ENCODE assay signal across 26 cellular contexts in genomic region chr1:17992800-17993199, GRCh38.
"Had no signal": no experiment of that assay in that cellular context is flagged by ENCODE, and none has a peak within 500 bp of the region (broad histone marks: within the 10 kb centered on the region; RNA-seq: fewer than 3 reads in every experiment).

No MANE protein-coding gene starts in this region.

- FAIRE-seq: endometrium, islet of Langerhans, keratinocyte had no signal

- H3K9me3 ChIP-seq: colonic mucosa, esophagus squamous epithelium, gastrocnemius medialis, heart right ventricle, left lung, lower lobe of right lung had no signal

- H3K9me3 Mint-ChIP-seq: dendritic cell treated with granulocyte-macrophage colony-stimulating factor and Interleukin-4, amounts not matched to agents 40 ng/mL and 50 ng/mL, for 4 days; effector memory CD8-positive, alpha-beta T cell; endodermal cell had no signal

- H3K27ac Mint-ChIP-seq: dendritic cell treated with granulocyte-macrophage colony-stimulating factor and Interleukin-4, amounts not matched to agents 40 ng/mL and 50 ng/mL, for 4 days; effector memory CD8-positive, alpha-beta T cell; endodermal cell had no signal

- ATAC-seq: effector memory CD8-positive, alpha-beta T cell; esophagus mucosa; gastrocnemius medialis; heart right ventricle; left cardiac atrium; left lung; left ventricle myocardium superior; lower lobe of right lung had no signal

- H3K27me3 ChIP-seq: colonic mucosa had no signal

- H3K4me3 Mint-ChIP-seq: dendritic cell treated with granulocyte-macrophage colony-stimulating factor and Interleukin-4, amounts not matched to agents 40 ng/mL and 50 ng/mL, for 4 days; effector memory CD8-positive, alpha-beta T cell; endodermal cell had no signal

- H3K4me1 ChIP-seq: colonic mucosa, esophagus squamous epithelium, gastrocnemius medialis, heart right ventricle, left lung, lower lobe of right lung had no signal

- DNase-seq: colonic mucosa; cortex of kidney; effector CD8-positive, alpha-beta T cell; effector memory CD8-positive, alpha-beta T cell; endodermal cell; erythroblast; esophagus squamous epithelium; foreskin fibroblast; foreskin melanocyte; gastrocnemius medialis; glutamatergic neuron; head of caudate nucleus; heart right ventricle; hippocampal formation; left cardiac atrium; left lung; left ventricle myocardium superior; lower lobe of right lung; mesenchymal stem cell; midbrain had no signal

- H3K4me3 ChIP-seq: colonic mucosa, esophagus squamous epithelium, gastrocnemius medialis, heart right ventricle, left lung, lower lobe of right lung had no signal

- H3K27ac ChIP-seq: colonic mucosa, epithelial cell of prostate, esophagus squamous epithelium, gastrocnemius medialis, heart right ventricle, left lung, lower lobe of right lung had no signal

- H3K36me3 ChIP-seq: colonic mucosa, esophagus squamous epithelium, gastrocnemius medialis, heart right ventricle, left lung, lower lobe of right lung had no signal
